In genomic region chr17:54891176-54891821, GRCh38 we compare ENCODE assay signal across 8 cellular contexts. TPM values are rescaled to one million over a fixed set of nuclear protein-coding genes. Genes with fewer than 3 reads are reported as not detected.
DNase-seq lines count a peak whose midpoint lies in the region; ATAC-seq, FAIRE-seq and TF ChIP-seq lines count a peak whose summit lies in the region.

No MANE protein-coding gene starts in this region.

- no peak overlapping the region for H3K27ac ChIP-seq in HCT116 (ENCODE audit: low read depth, low read length)
- no peak overlapping the region for H3K27ac ChIP-seq in kidney (ENCODE audit: low read depth in 2 of 2, low read length in 2 of 2)

- POLR2A ChIA-PET in HCT116 (lab: Charles Lee), result no interaction called here

- CTCF ChIA-PET in HCT116 (lab: Charles Lee), result interaction anchor here (0.6 to 1.0 kb wide), 2 partner anchors 9 to 291 kb away, joined by 3 to 5 read pairs; no protein-coding TSS in a partner anchor

- in situ Hi-C loops in astrocyte of the spinal cord (cut with HindIII; ENCODE audit: low sequenced_read_pairs), result no loop called here

- intact Hi-C loops in HCT116 (cut with micrococcal nuclease), result no loop called here
- intact Hi-C loops in kidney (cut with DNase I), result no loop called here

- BruUV-seq in HCT116 (replicated peaks; lab: Mats Ljungman, UMichigan), result no TSS peak

- no peak overlapping the region for H3K4me2 ChIP-seq in HCT116 (ENCODE audit: low read length)

- no peak overlapping the region for H3K4me3 ChIP-seq in HCT116 (replicated peaks in 1 of 2; ENCODE audit: low read depth in 1 of 2, low read length in 2 of 2)
- no peak overlapping the region for H3K4me3 ChIP-seq in astrocyte of the spinal cord (ENCODE audit: low read depth, low read length)
- H3K4me3 ChIP-seq in kidney (ENCODE audit: low read length in 2 of 2), result no peak overlapping the region

- H3K4me1 ChIP-seq in HCT116 (ENCODE audit: control insufficient read depth in 1 of 2, insufficient read depth in 2 of 2, low read length in 2 of 2) (no peaks in the 10 kb centered on the region), kidney (ENCODE audit: control insufficient read depth in 1 of 2, insufficient read depth in 1 of 2, low read depth in 1 of 2, low read length in 2 of 2) (no peaks in the 10 kb centered on the region)

- DNase-seq in COLO668 (lab: John Stamatoyannopoulos, UW; ENCODE audit: unreplicated experiment) (peak; percentile 8), HCT116 (ENCODE audit: low read depth, low spot score) (peak; percentile 57), NCI-H345 (lab: John Stamatoyannopoulos, UW) (peak; percentile 43), astrocyte of the spinal cord (ENCODE audit: low read depth, low spot score) (peak; percentile 71), kidney (no peak), NK-92 (lab: John Stamatoyannopoulos, UW; ENCODE audit: unreplicated experiment) (no peak), GM19240 (ENCODE audit: insufficient read length, low spot score) (no peak)

- no peaks in the 10 kb centered on the region for H3K9me2 ChIP-seq in HCT116 (ENCODE audit: insufficient read depth)

- no peaks in the 10 kb centered on the region for H3K36me3 ChIP-seq in HCT116 (ENCODE audit: control insufficient read depth in 1 of 2, insufficient read depth in 2 of 2, low read length in 2 of 2)
- H3K36me3 ChIP-seq in kidney (ENCODE audit: control insufficient read depth in 1 of 2, insufficient read depth in 2 of 2, low read length in 2 of 2), result no peaks in the 10 kb centered on the region

- no peaks in the 10 kb centered on the region for H4K20me1 ChIP-seq in HCT116 (ENCODE audit: insufficient read depth)

- no peaks in the 10 kb centered on the region for H3K79me2 ChIP-seq in HCT116 (ENCODE audit: insufficient read depth, low read length)

- peak; percentile 31 to 77 (median 49); a peak in 4 of 6 replicates for TF ChIP-seq CTCF in HCT116 (IDR thresholded peaks at IDR 0.05 in 2 of 3, conservative IDR thresholded peaks at IDR 0.05 in 1 of 3; ENCODE audit: borderline replicate concordance in 1 of 3, insufficient read depth in 1 of 3, low read depth in 2 of 3, low read length in 2 of 3)
- TF ChIP-seq CTCF in astrocyte of the spinal cord (IDR thresholded peaks at IDR 0.05; ENCODE audit: low read depth, low read length), result peak; percentile 40
- peak; percentile 25 for TF ChIP-seq CTCF in kidney (IDR thresholded peaks at IDR 0.05; ENCODE audit: borderline replicate concordance, extremely low read depth, insufficient read depth)

- ATAC-seq in HCT116 (peak; percentile 93), HG03571 (IDR thresholded peaks at IDR 0.05; ENCODE audit: unreplicated experiment) (no peak)

- no peak for TF ChIP-seq POLR2A in HCT116 (IDR thresholded peaks at IDR 0.05; ENCODE audit: borderline replicate concordance, extremely low read depth, insufficient read depth, insufficient read length)

- no peak overlapping the region for H3K9ac ChIP-seq in HCT116 (ENCODE audit: low read length)
- no peak overlapping the region for H3K9ac ChIP-seq in kidney (ENCODE audit: low read length in 2 of 2)

- RAD21 ChIA-PET in HCT116 (lab: Charles Lee; ENCODE audit: low non-redundant PET in 1 of 2, low total read pairs in 2 of 2, uncharacterized antibody in 2 of 2, unreplicated experiment in 2 of 2), result no interaction called here

- H2AFZ ChIP-seq in HCT116 (ENCODE audit: low read depth, low read length, poor library complexity, severe bottlenecking), result no peak overlapping the region

- H3K27me3 ChIP-seq in HCT116 (ENCODE audit: insufficient read depth, low read length), result no peaks in the 10 kb centered on the region

- no peak for FAIRE-seq in kidney (lab: Jason Lieb, UNC)

- peak; percentile 83 for TF ChIP-seq RAD21 in HCT116 (IDR thresholded peaks at IDR 0.05; ENCODE audit: low read depth)

- H3K9me3 ChIP-seq in HCT116 (ENCODE audit: control insufficient read depth in 1 of 2, insufficient read depth in 1 of 2, low read depth in 1 of 2, low read length in 2 of 2) (no peaks in the 10 kb centered on the region), kidney (ENCODE audit: control insufficient read depth in 1 of 2, low read length in 2 of 2) (no peaks in the 10 kb centered on the region)

TF ChIP-seq in HCT116, 20 proteins besides CTCF, POLR2A, EP300 and RAD21:
- TF ChIP-seq MAX (IDR thresholded peaks at IDR 0.05) (no peak), EZH2 (IDR thresholded peaks at IDR 0.05) (no peak), ZNF274 (IDR thresholded peaks at IDR 0.05; ENCODE audit: low read depth, low read length) (no peak), SIN3A (IDR thresholded peaks at IDR 0.05; ENCODE audit: low read depth) (no peak), TCF7L2 (IDR thresholded peaks at IDR 0.05; ENCODE audit: borderline replicate concordance, extremely low read depth, insufficient read depth, insufficient read length) (no peak), CEBPB (IDR thresholded peaks at IDR 0.05; ENCODE audit: low read depth) (no peak), CBX3 (IDR thresholded peaks at IDR 0.05; ENCODE audit: low read depth) (no peak), REST (IDR thresholded peaks at IDR 0.05; ENCODE audit: low read depth) (no peak), ATF3 (IDR thresholded peaks at IDR 0.05) (no peak), POLR2AphosphoS5 (IDR thresholded peaks at IDR 0.05; ENCODE audit: low read depth, low read length) (no peak), JUND (IDR thresholded peaks at IDR 0.05) (no peak), SRF (IDR thresholded peaks at IDR 0.05; ENCODE audit: low read depth) (no peak), YY1 (IDR thresholded peaks at IDR 0.05; ENCODE audit: extremely low read depth, insufficient replicate concordance, low read depth, low read length) (no peak), ELF1 (IDR thresholded peaks at IDR 0.05; ENCODE audit: borderline replicate concordance, low read depth) (no peak)
TF ChIP-seq in HCT116: peak in this region for 0.

RNA-seq across cellular contexts. Expression of gene TOM1L1, which starts 9.4 kb away (rescaled TPM):
- 70.8 TPM for total RNA-seq in HCT116 (2021; ENCODE audit: unreplicated experiment)
- 56.7 and 60.3 TPM in 2 replicates for polyA plus RNA-seq in HCT116 (2012)
- 85.7 TPM for total RNA-seq in kidney
- polyA plus RNA-seq in kidney (ENCODE audit: insufficient read depth, low read depth, low replicate concordance), result 57.7 TPM

Comparison
In these comparisons a context has a peak if more than half of its experiments do, and no peak if none do; other contexts are left out.
1. DNase-seq: peak in COLO668 (single experiment), HCT116 (single experiment), NCI-H345 (single experiment) and astrocyte of the spinal cord (single experiment); none in kidney (single experiment), NK-92 (single experiment) and GM19240 (single experiment).
2. Peak in every context shown above with its lines, with median percentiles within 50 percentile points of each other: CTCF ChIP-seq.